ENCODE assay signal across 8 cellular contexts in the genomic region with DNA sequence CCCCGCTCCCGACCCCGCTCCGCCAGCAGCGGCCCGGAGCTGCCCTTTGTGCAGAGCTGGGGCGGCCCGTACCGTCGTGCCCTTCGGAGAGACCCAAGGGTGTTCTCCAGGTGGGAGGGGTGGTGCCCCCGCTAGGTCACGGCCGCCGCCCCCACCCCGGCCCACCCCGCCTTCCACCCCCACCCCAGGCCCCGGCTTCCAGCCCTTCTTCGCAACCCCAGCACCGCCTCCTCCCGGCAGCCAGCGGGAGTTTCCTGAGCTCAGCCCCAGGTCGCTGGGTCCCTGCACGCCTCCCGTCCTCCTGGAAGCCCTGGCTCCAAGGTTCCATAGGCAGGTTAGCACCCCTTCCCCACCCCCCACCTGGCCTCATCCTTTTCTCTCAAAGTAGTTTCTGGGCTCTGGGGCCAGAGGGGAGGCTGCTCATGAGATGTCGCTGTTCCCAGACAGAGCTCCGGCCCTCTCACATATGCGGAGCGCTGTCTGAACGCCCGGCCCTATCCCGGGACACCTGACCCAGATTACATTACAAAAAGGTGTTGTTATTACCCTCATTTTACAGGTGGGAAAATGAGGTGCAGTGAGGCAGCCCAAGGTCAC. TPM values are rescaled to one million over a fixed set of nuclear protein-coding genes. Genes with fewer than 3 reads are reported as not detected.
DNase-seq lines count a peak whose midpoint lies in the region; ATAC-seq, FAIRE-seq and TF ChIP-seq lines count a peak whose summit lies in the region.

No MANE protein-coding gene starts in this region.

- H3K36me3 ChIP-seq in RWPE2 (ENCODE audit: low read depth) (no peaks in the 10 kb centered on the region), endothelial cell of umbilical vein (ENCODE audit: control insufficient read depth in 2 of 2, extremely low read depth in 1 of 2, insufficient read depth in 2 of 2, low read length in 2 of 2) (no peaks in the 10 kb centered on the region)

- H3K4me3 ChIP-seq in RWPE2 (ENCODE audit: severe bottlenecking) (peak overlapping the region; percentile 34), endothelial cell of umbilical vein (replicated peaks in 1 of 3; ENCODE audit: insufficient read depth in 1 of 3, low read depth in 1 of 3, low read length in 3 of 3) (peak overlapping the region in 1 of 3 experiments; percentile 33)

- peak overlapping the region; percentile 49 for H3K4me3 Mint-ChIP-seq in neural crest cell

- no peak overlapping the region for H2AFZ ChIP-seq in endothelial cell of umbilical vein (ENCODE audit: low read depth, low read length)

- H3K27ac ChIP-seq in RWPE2 (ENCODE audit: poor library complexity, severe bottlenecking) (no peak overlapping the region), endothelial cell of umbilical vein (ENCODE audit: insufficient read depth, low read depth, low read length) (no peak overlapping the region)

- no peak overlapping the region for H3K9ac ChIP-seq in endothelial cell of umbilical vein (replicated peaks; ENCODE audit: extremely low read depth, insufficient read depth, low read length)

- no peaks in the 10 kb centered on the region for H4K20me1 ChIP-seq in endothelial cell of umbilical vein (replicated peaks; ENCODE audit: control insufficient read depth, extremely low read depth, insufficient read depth, low read length)

- H3K36me3 Mint-ChIP-seq in neural crest cell (ENCODE audit: low read depth), result no peaks in the 10 kb centered on the region

- H3K4me2 ChIP-seq in endothelial cell of umbilical vein (ENCODE audit: insufficient read depth, low read length), result no peak overlapping the region

- in situ Hi-C loops in ACHN (cut with HindIII; ENCODE audit: low pct_ligation_motif_present, low pct_unique_long_range_greater_than_20kb, low sequenced_read_pairs), result no loop called here

- dilution Hi-C loops in endothelial cell of umbilical vein (cut with MboI; ENCODE audit: extremely low pct_ligation_motif_present, low sequenced_read_pairs), result no loop called here

- no peaks in the 10 kb centered on the region for H3K9me1 ChIP-seq in endothelial cell of umbilical vein (replicated peaks; ENCODE audit: control insufficient read depth, extremely low read depth, insufficient read depth, low read length)

- no TSS peak for BruUV-seq in endothelial cell of umbilical vein (replicated peaks; lab: Mats Ljungman, UMichigan)

- H3K27me3 Mint-ChIP-seq in neural crest cell (ENCODE audit: low read depth), result peaks cover 8% of the 10 kb centered on the region

- no peaks in the 10 kb centered on the region for H3K9me3 ChIP-seq in RWPE2 (ENCODE audit: severe bottlenecking)
- H3K9me3 ChIP-seq in endothelial cell of umbilical vein (replicated peaks; ENCODE audit: control insufficient read depth, insufficient read depth, low read length), result no peaks in the 10 kb centered on the region

- H3K4me1 Mint-ChIP-seq in neural crest cell, result peaks cover 7% of the 10 kb centered on the region

- H3K27ac Mint-ChIP-seq in neural crest cell (ENCODE audit: unreplicated experiment), result no peak overlapping the region

- peak; percentile 63 for FAIRE-seq in endothelial cell of umbilical vein (lab: Jason Lieb, UNC)

- H3K27me3 ChIP-seq in RWPE2 (ENCODE audit: insufficient read depth, poor library complexity, severe bottlenecking), result no peaks in the 10 kb centered on the region
- H3K27me3 ChIP-seq in endothelial cell of umbilical vein (ENCODE audit: control insufficient read depth in 2 of 2, insufficient read depth in 2 of 2, low read length in 2 of 2), result no peaks in the 10 kb centered on the region

- peaks cover 6% of the 10 kb centered on the region for H3K4me1 ChIP-seq in RWPE2 (ENCODE audit: insufficient read depth, poor library complexity, severe bottlenecking)
- H3K4me1 ChIP-seq in endothelial cell of umbilical vein (ENCODE audit: control insufficient read depth, extremely low read depth, insufficient read depth, low read length), result peaks cover 5% of the 10 kb centered on the region

- CTCF ChIA-PET in endothelial cell of umbilical vein (lab: Charles Lee), result interaction anchor here (0.6 to 2.0 kb wide), 23 partner anchors 9 to 195 kb away, joined by 3 to 33 read pairs (median 5); a partner anchor contains a TSS

- H3K9me3 Mint-ChIP-seq in neural crest cell, result no peaks in the 10 kb centered on the region

- DNase-seq in ACHN (peak; percentile 47), ELF-1 (ENCODE audit: low read depth, low spot score) (peak; percentile 78), RWPE2 (ENCODE audit: low spot score) (no peak), endothelial cell of umbilical vein (ENCODE audit: low read depth, low spot score) (peak; percentile 31), neural crest cell (ENCODE audit: low read depth, low spot score) (peak; percentile 60)

- TF ChIP-seq CTCF in RWPE2 (IDR thresholded peaks at IDR 0.05; ENCODE audit: poor library complexity, severe bottlenecking) (peak; percentile 16), endothelial cell of umbilical vein (IDR thresholded peaks at IDR 0.05; ENCODE audit: extremely low read depth in 1 of 2, insufficient read depth in 1 of 2, low read depth in 1 of 2, low read length in 2 of 2) (peak; percentile 17 to 59), neural crest cell (conservative IDR thresholded peaks at IDR 0.05) (peak; percentile 61)

- no peak for ATAC-seq in RWPE2 (ENCODE audit: low read depth)
- ATAC-seq in HG03442 (IDR thresholded peaks at IDR 0.05; ENCODE audit: unreplicated experiment), result no peak
- ATAC-seq in GM18870 (IDR thresholded peaks at IDR 0.05; ENCODE audit: unreplicated experiment), result no peak
- ATAC-seq in GM19395 (IDR thresholded peaks at IDR 0.05; ENCODE audit: unreplicated experiment), result no peak

- POLR2A ChIA-PET in endothelial cell of umbilical vein (lab: Charles Lee), result interaction anchor here (0.6 to 0.7 kb wide), 2 partner anchors 8 to 43 kb away, joined by 3 to 4 read pairs; no protein-coding TSS in a partner anchor

- no peak for TF ChIP-seq POLR2A in endothelial cell of umbilical vein (IDR thresholded peaks at IDR 0.05; ENCODE audit: low read depth, low read length)

- no peaks in the 10 kb centered on the region for H3K79me2 ChIP-seq in endothelial cell of umbilical vein (ENCODE audit: control insufficient read depth, insufficient read depth, low read length)

- intact Hi-C loops in endothelial cell of umbilical vein (cut with micrococcal nuclease), result no loop called here

TF ChIP-seq in endothelial cell of umbilical vein, 7 proteins besides CTCF, POLR2A, EP300 and RAD21 (continues in another document):
- TF ChIP-seq POLR2AphosphoS5 (IDR thresholded peaks at IDR 0.05; ENCODE audit: insufficient read depth, low read depth, low read length) (no peak), MYC (IDR thresholded peaks at IDR 0.05; ENCODE audit: low read depth, low read length) (no peak), EZH2 (IDR thresholded peaks at IDR 0.05; ENCODE audit: borderline replicate concordance, low read depth, low read length, severe bottlenecking) (no peak), JUN (IDR thresholded peaks at IDR 0.05; ENCODE audit: borderline replicate concordance, insufficient read depth, insufficient read length, low read depth) (no peak), GATA2 (IDR thresholded peaks at IDR 0.05; ENCODE audit: insufficient read depth, insufficient read length, low read depth, low read length) (no peak)
- TF ChIP-seq, protein P1, sequence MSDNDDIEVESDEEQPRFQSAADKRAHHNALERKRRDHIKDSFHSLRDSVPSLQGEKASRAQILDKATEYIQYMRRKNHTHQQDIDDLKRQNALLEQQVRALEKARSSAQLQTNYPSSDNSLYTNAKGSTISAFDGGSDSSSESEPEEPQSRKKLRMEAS (IDR thresholded peaks at IDR 0.05; ENCODE audit: insufficient read depth, insufficient read length), result no peak

RNA-seq across cellular contexts. Expression of a gene that starts 25.2 kb away (rescaled TPM):
- total RNA-seq in endothelial cell of umbilical vein (1.2 TPM in 2 replicates), neural crest cell (42.5 and 48.1 TPM in 2 replicates)
- 0.73 and 0.92 TPM in 2 replicates for polyA plus RNA-seq in endothelial cell of umbilical vein
- polyA plus RNA-seq in endothelial cell of umbilical vein (2011; cell fraction: cytosol; rRNA removed), result 0.48 and 0.63 TPM in 2 replicates
- polyA plus RNA-seq in endothelial cell of umbilical vein (2011; cell fraction: nucleus; rRNA removed), result 3.4 and 4.4 TPM in 2 replicates
- polyA plus RNA-seq in endothelial cell of umbilical vein (2012), result 0.46 and 0.60 TPM in 2 replicates
- 1.6 and 1.7 TPM in 2 replicates for polyA minus RNA-seq in endothelial cell of umbilical vein
- polyA minus RNA-seq in endothelial cell of umbilical vein (2011; cell fraction: cytosol; rRNA and poly(A)+ RNA removed), result 5.6 TPM
- polyA minus RNA-seq in endothelial cell of umbilical vein (2011; cell fraction: nucleus; rRNA and poly(A)+ RNA removed), result 1.1 and 1.3 TPM in 2 replicates

RNA-seq across cellular contexts. Expression of a gene that starts 46.5 kb away (rescaled TPM):
- 123 and 135 TPM in 2 replicates for total RNA-seq in endothelial cell of umbilical vein
- 41.2 and 54.5 TPM in 2 replicates for polyA plus RNA-seq in endothelial cell of umbilical vein
- polyA plus RNA-seq in endothelial cell of umbilical vein (2011; cell fraction: cytosol; rRNA removed), result 56.0 and 64.2 TPM in 2 replicates
- 132 and 166 TPM in 2 replicates for polyA plus RNA-seq in endothelial cell of umbilical vein (2011; cell fraction: nucleus; rRNA removed)
- polyA plus RNA-seq in endothelial cell of umbilical vein (2012), result 32.3 and 77.6 TPM in 2 replicates
- 18.0 and 19.3 TPM in 2 replicates for polyA minus RNA-seq in endothelial cell of umbilical vein
- polyA minus RNA-seq in endothelial cell of umbilical vein (2011; cell fraction: cytosol; rRNA and poly(A)+ RNA removed), result 23.2 TPM
- 28.0 and 30.7 TPM in 2 replicates for polyA minus RNA-seq in endothelial cell of umbilical vein (2011; cell fraction: nucleus; rRNA and poly(A)+ RNA removed)
- total RNA-seq in neural crest cell, result 159 and 165 TPM in 2 replicates

RNA-seq across cellular contexts. Expression of a gene that starts 46.7 kb away (rescaled TPM):
- 23.2 and 24.8 TPM in 2 replicates for total RNA-seq in endothelial cell of umbilical vein
- polyA plus RNA-seq in endothelial cell of umbilical vein, result 33.2 and 53.7 TPM in 2 replicates
- 19.8 and 29.5 TPM in 2 replicates for polyA plus RNA-seq in endothelial cell of umbilical vein (2011; cell fraction: cytosol; rRNA removed)
- polyA plus RNA-seq in endothelial cell of umbilical vein (2011; cell fraction: nucleus; rRNA removed), result 22.0 and 24.0 TPM in 2 replicates
- 11.7 and 14.3 TPM in 2 replicates for polyA plus RNA-seq in endothelial cell of umbilical vein (2012)
- polyA minus RNA-seq in endothelial cell of umbilical vein, result 15.1 and 18.8 TPM in 2 replicates
- polyA minus RNA-seq in endothelial cell of umbilical vein (2011; cell fraction: cytosol; rRNA and poly(A)+ RNA removed), result 10.2 TPM
- polyA minus RNA-seq in endothelial cell of umbilical vein (2011; cell fraction: nucleus; rRNA and poly(A)+ RNA removed), result 7.0 and 9.7 TPM in 2 replicates
- 36.6 and 37.4 TPM in 2 replicates for total RNA-seq in neural crest cell

RNA-seq across cellular contexts. Expression of a gene that starts 55.7 kb away (rescaled TPM):
- total RNA-seq in endothelial cell of umbilical vein (62.7 and 63.1 TPM in 2 replicates), neural crest cell (60.2 and 64.8 TPM in 2 replicates)
- polyA plus RNA-seq in endothelial cell of umbilical vein, result 41.2 and 48.3 TPM in 2 replicates
- 57.1 and 65.0 TPM in 2 replicates for polyA plus RNA-seq in endothelial cell of umbilical vein (2011; cell fraction: cytosol; rRNA removed)
- polyA plus RNA-seq in endothelial cell of umbilical vein (2011; cell fraction: nucleus; rRNA removed), result 37.7 and 48.4 TPM in 2 replicates
- 53.0 and 69.2 TPM in 2 replicates for polyA plus RNA-seq in endothelial cell of umbilical vein (2012)
- 27.3 and 28.7 TPM in 2 replicates for polyA minus RNA-seq in endothelial cell of umbilical vein
- polyA minus RNA-seq in endothelial cell of umbilical vein (2011; cell fraction: cytosol; rRNA and poly(A)+ RNA removed), result 42.8 TPM
- 12.9 and 13.2 TPM in 2 replicates for polyA minus RNA-seq in endothelial cell of umbilical vein (2011; cell fraction: nucleus; rRNA and poly(A)+ RNA removed)

Comparison
In these comparisons a context has a peak if more than half of its experiments do, and no peak if none do; other contexts are left out.
1. RNA of a gene that starts 25.2 kb away (total RNA-seq): 42.5 to 48.1 TPM in neural crest cell; 1.2 TPM in endothelial cell of umbilical vein; every median in the first group is over 10 times any median in the second.
2. Peak in every context shown above with its lines, with median percentiles within 50 percentile points of each other: CTCF ChIP-seq.